ENCODE assay signal across 21 cellular contexts in the genomic region with DNA sequence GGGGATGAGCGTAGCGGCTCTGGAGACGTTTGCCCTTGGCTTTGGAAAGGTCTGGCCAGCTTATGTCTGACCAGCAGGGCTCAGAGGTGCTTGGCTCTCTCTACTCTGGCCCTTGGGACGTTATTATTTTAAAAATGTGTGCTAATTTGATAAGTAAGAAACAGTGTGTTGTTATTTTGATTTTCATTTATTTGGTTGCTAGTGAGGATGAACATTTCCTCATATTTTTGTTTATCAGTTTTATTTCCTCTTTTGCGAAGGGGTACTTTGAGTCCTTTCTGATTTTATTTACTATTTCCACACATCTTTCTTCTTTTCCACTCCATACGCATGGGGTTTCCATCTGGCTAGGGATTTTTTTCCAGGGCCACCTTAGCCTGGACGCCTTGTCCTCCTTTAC.
"Had no signal": no experiment of that assay in that cellular context is flagged by ENCODE, and none has a peak within 500 bp of the region (broad histone marks: within the 10 kb centered on the region; RNA-seq: fewer than 3 reads in every experiment).

No MANE protein-coding gene starts in this region.

- H3K27ac ChIP-seq: body of pancreas, dorsolateral prefrontal cortex, epithelial cell of prostate, hepatocyte, lower lobe of right lung, prostate gland, suprapubic skin had no signal

- H3K4me3 ChIP-seq: body of pancreas, dorsolateral prefrontal cortex, hepatocyte, lower lobe of right lung, prostate gland, suprapubic skin had no signal

- H2AFZ ChIP-seq: hepatocyte had no signal

- H3K4me1 ChIP-seq: body of pancreas, lower lobe of right lung, prostate gland, suprapubic skin had no signal

- H3K79me2 ChIP-seq: hepatocyte had no signal

- H3K4me2 ChIP-seq: hepatocyte had no signal

- H3K27ac Mint-ChIP-seq: activated naive CD4-positive, alpha-beta T cell treated with anti-CD3 and anti-CD28 coated beads for 36 hours; endodermal cell; nephron; stimulated activated naive CD8-positive, alpha-beta T cell treated with anti-CD3 and anti-CD28 coated beads, Interleukin-15, Interleukin-2, amounts not matched to agents 100 ng/mL and 50 ng/mL, for 24 hours; type B pancreatic cell had no signal

- H3K9me3 Mint-ChIP-seq: activated naive CD4-positive, alpha-beta T cell treated with anti-CD3 and anti-CD28 coated beads for 36 hours; activated T-cell treated with anti-CD3 and anti-CD28 coated beads, Interleukin-2, amount 50 U/mL, for 4 hours; endodermal cell; stimulated activated naive CD8-positive, alpha-beta T cell treated with anti-CD3 and anti-CD28 coated beads, Interleukin-15, Interleukin-2, amounts not matched to agents 100 ng/mL and 50 ng/mL, for 24 hours; type B pancreatic cell had no signal

- H3K36me3 Mint-ChIP-seq: type B pancreatic cell had no signal

- H3K4me1 Mint-ChIP-seq: endodermal cell had no signal

- H3K27me3 Mint-ChIP-seq: stimulated activated naive CD8-positive, alpha-beta T cell treated with anti-CD3 and anti-CD28 coated beads, Interleukin-15, Interleukin-2, amounts not matched to agents 100 ng/mL and 50 ng/mL, for 24 hours had no signal

- H3K36me3 ChIP-seq: lower lobe of right lung, prostate gland, suprapubic skin had no signal

- H3K4me3 Mint-ChIP-seq: activated naive CD4-positive, alpha-beta T cell treated with anti-CD3 and anti-CD28 coated beads for 36 hours; activated T-cell treated with anti-CD3 and anti-CD28 coated beads, Interleukin-2, amount 50 U/mL, for 4 hours; endodermal cell; nephron; stimulated activated naive CD8-positive, alpha-beta T cell treated with anti-CD3 and anti-CD28 coated beads, Interleukin-15, Interleukin-2, amounts not matched to agents 100 ng/mL and 50 ng/mL, for 24 hours; type B pancreatic cell had no signal

- H3K27me3 ChIP-seq: body of pancreas, dorsolateral prefrontal cortex, hepatocyte had no signal

- H3K9me3 ChIP-seq: body of pancreas, lower lobe of right lung, prostate gland, suprapubic skin had no signal

- DNase-seq: activated CD4-positive, alpha-beta T cell treated with anti-CD3 and anti-CD28 coated beads, Interleukin-2, amount 50 U/mL, for 1 hour; activated CD8-positive, alpha-beta memory T cell treated with anti-CD3 and anti-CD28 coated beads, Interleukin-2, amount 50 U/mL, for 4 hours; activated naive CD4-positive, alpha-beta T cell treated with anti-CD3 and anti-CD28 coated beads for 36 hours; activated T-cell treated with anti-CD3 and anti-CD28 coated beads, Interleukin-2, amount 50 U/mL, for 4 hours; body of pancreas; central memory CD4-positive, alpha-beta T cell; dorsolateral prefrontal cortex; endodermal cell; foreskin fibroblast; left cardiac atrium; lower lobe of right lung; right cardiac atrium; stimulated activated CD4-positive, alpha-beta T cell treated with anti-CD3 and anti-CD28 coated beads, Interleukin-2, amount 100 ng/mL, for 24 hours; T1000 had no signal
